Comparison of ENCODE assay signal across 25 cellular contexts in the genomic region with DNA sequence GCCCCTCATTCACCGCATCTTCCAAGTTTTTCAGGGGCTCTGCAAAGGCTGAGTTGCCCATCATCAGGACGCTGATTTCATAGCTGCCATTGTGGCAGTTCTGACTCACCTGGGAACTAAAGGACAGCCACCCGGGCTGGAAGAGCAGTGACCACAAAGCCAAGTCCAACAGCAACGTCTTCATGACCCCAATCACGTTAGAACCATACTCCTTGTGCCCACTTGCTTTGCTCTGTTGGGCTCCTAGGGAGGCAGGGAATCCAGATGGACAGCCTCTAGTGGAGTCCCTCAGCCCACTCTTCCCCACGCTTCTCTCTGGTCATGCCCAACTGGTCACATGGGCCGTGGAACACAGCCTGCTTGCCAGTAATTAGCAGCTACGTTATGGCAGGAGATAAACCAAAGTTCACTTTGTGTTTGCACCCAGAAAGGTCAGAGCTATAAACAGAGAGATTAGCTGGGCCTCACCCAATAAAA. TPM values are rescaled to one million over a fixed set of nuclear protein-coding genes. Genes with fewer than 3 reads are reported as not detected.
"Had no signal": no experiment of that assay in that cellular context is flagged by ENCODE, and none has a peak within 500 bp of the region (broad histone marks: within the 10 kb centered on the region; RNA-seq: fewer than 3 reads in every experiment).

Gene GUCY2C, minus strand, starts transcription at position 335 of the 477 bp plus-strand sequence. Its CDS starts 151 bp downstream, at position 184.

- H3K27ac ChIP-seq: adrenal gland, breast epithelium, gastrocnemius medialis, heart left ventricle, vagina, VCaP had no signal

- H3K9me3 Mint-ChIP-seq: activated naive CD4-positive, alpha-beta T cell treated with anti-CD3 and anti-CD28 coated beads, Interleukin-2, amount 50 U/mL, for 72 hours; stimulated activated memory B cell treated with anti-CD40 and anti-IgM and Interleukin-4, amounts not matched to agents 10 μg/mL and 1 μg/mL and 100 μg/mL, for 72 hours had no signal

- H3K4me3 Mint-ChIP-seq: mesothelial cell of epicardium; neural crest cell; stimulated activated memory B cell treated with anti-CD40 and anti-IgM and Interleukin-4, amounts not matched to agents 10 μg/mL and 1 μg/mL and 100 μg/mL, for 72 hours had no signal

- DNase-seq: activated CD4-positive, alpha-beta T cell treated with anti-CD3 and anti-CD28 coated beads for 1 hour; activated CD8-positive, alpha-beta memory T cell treated with anti-CD3 and anti-CD28 coated beads for 24 hours; activated CD8-positive, alpha-beta memory T cell treated with anti-CD3 and anti-CD28 coated beads, Interleukin-2, amount 50 U/mL, for 48 hours; activated effector memory CD4-positive, alpha-beta T cell treated with Interleukin-2 at 50 U/mL for 16 hours; activated T-cell treated with anti-CD3 and anti-CD28 coated beads, Interleukin-2, amount 50 U/mL, for 48 hours; adrenal gland; cortex of kidney; effector CD4-positive, alpha-beta T cell; gastrocnemius medialis; heart left ventricle; left cardiac atrium; stimulated activated CD4-positive, alpha-beta T cell treated with anti-CD3 and anti-CD28 coated beads, Interleukin-4, amount 100 ng/mL, for 4 hours; SW 1271; T-helper 2 cell had no signal

- ATAC-seq: activated naive CD4-positive, alpha-beta T cell treated with anti-CD3 and anti-CD28 coated beads, Interleukin-2, amount 50 U/mL, for 72 hours; gastrocnemius medialis; left cardiac atrium; stimulated activated memory B cell treated with anti-CD40 and anti-IgM and Interleukin-4, amounts not matched to agents 10 μg/mL and 1 μg/mL and 100 μg/mL, for 72 hours had no signal

- H3K4me3 ChIP-seq: adrenal gland, breast epithelium, gastrocnemius medialis, heart left ventricle, vagina had no signal

- H3K36me3 ChIP-seq: adrenal gland, breast epithelium, gastrocnemius medialis, heart left ventricle, vagina had no signal

- H3K4me1 Mint-ChIP-seq: mesothelial cell of epicardium; neural crest cell; stimulated activated memory B cell treated with anti-CD40 and anti-IgM and Interleukin-4, amounts not matched to agents 10 μg/mL and 1 μg/mL and 100 μg/mL, for 72 hours had no signal

- FAIRE-seq: astrocyte had no signal

- H3K36me3 Mint-ChIP-seq: activated naive CD4-positive, alpha-beta T cell treated with anti-CD3 and anti-CD28 coated beads, Interleukin-2, amount 50 U/mL, for 72 hours; mesothelial cell of epicardium; stimulated activated memory B cell treated with anti-CD40 and anti-IgM and Interleukin-4, amounts not matched to agents 10 μg/mL and 1 μg/mL and 100 μg/mL, for 72 hours had no signal

- H3K27me3 ChIP-seq: adrenal gland, breast epithelium, gastrocnemius medialis, heart left ventricle, vagina had no signal

- H3K4me1 ChIP-seq: adrenal gland, breast epithelium, gastrocnemius medialis, vagina had no signal

- H3K27ac Mint-ChIP-seq: activated naive CD4-positive, alpha-beta T cell treated with anti-CD3 and anti-CD28 coated beads, Interleukin-2, amount 50 U/mL, for 72 hours; mesothelial cell of epicardium; stimulated activated memory B cell treated with anti-CD40 and anti-IgM and Interleukin-4, amounts not matched to agents 10 μg/mL and 1 μg/mL and 100 μg/mL, for 72 hours had no signal

- H3K9me3 ChIP-seq: adrenal gland, breast epithelium, gastrocnemius medialis, heart left ventricle, vagina had no signal

RNA-seq across cellular contexts. Expression of gene GUCY2C, which starts in this region (rescaled TPM):
- total RNA-seq: activated naive CD4-positive, alpha-beta T cell treated with anti-CD3 and anti-CD28 coated beads, Interleukin-2, amount 50 U/mL, for 72 hours; adrenal gland; left cardiac atrium; lung microvascular endothelial cell; neural crest cell; omental fat pad; skeletal muscle tissue had no signal
- polyA plus RNA-seq: adrenal gland had no signal
